Comparison of ENCODE assay signal across 23 cellular contexts in genomic region chr4:21692211-21692610, GRCh38.
A peak's percentile ranks its signal among the peaks of the same experiment; 100 is the strongest.
DNase-seq lines count a peak whose midpoint lies in the region; ATAC-seq, FAIRE-seq and TF ChIP-seq lines count a peak whose summit lies in the region.
"Had no signal": no experiment of that assay in that cellular context is flagged by ENCODE, and none has a peak within 500 bp of the region (broad histone marks: within the 10 kb centered on the region; RNA-seq: fewer than 3 reads in every experiment).

No MANE protein-coding gene starts in this region.

- intact Hi-C loops in heart right ventricle (cut with DNase I) = no loop called here

- no peak for TF ChIP-seq CTCF in smooth muscle cell (IDR thresholded peaks at IDR 0.05; ENCODE audit: borderline replicate concordance, insufficient read depth, poor library complexity, severe bottlenecking)
- no peak for TF ChIP-seq CTCF in heart right ventricle (IDR thresholded peaks at IDR 0.05)

- H3K9ac ChIP-seq in mesenchymal stem cell (ENCODE audit: low read length) (no peak overlapping the region), smooth muscle cell (ENCODE audit: low read depth) (no peak overlapping the region)
- H3K9ac ChIP-seq: BLaER1 had no signal

- H2BK15ac ChIP-seq in mesenchymal stem cell (ENCODE audit: low read depth, poor library complexity, severe bottlenecking) = no peak overlapping the region

- H3K14ac ChIP-seq in mesenchymal stem cell (ENCODE audit: low read length in 2 of 2) = no peak overlapping the region

- H3K79me1 ChIP-seq in mesenchymal stem cell (replicated peaks; ENCODE audit: low read length, poor library complexity, severe bottlenecking) = no peaks in the 10 kb centered on the region

- H2BK5ac ChIP-seq in mesenchymal stem cell (ENCODE audit: low read depth, low read length, poor library complexity, severe bottlenecking) = no peak overlapping the region

- no peak overlapping the region for H4K8ac ChIP-seq in mesenchymal stem cell (ENCODE audit: low read length)

- H3K18ac ChIP-seq in mesenchymal stem cell (ENCODE audit: low read depth in 1 of 2, low read length in 2 of 2) = no peak overlapping the region

- no peaks in the 10 kb centered on the region for H3K9me3 ChIP-seq in mesenchymal stem cell (ENCODE audit: control insufficient read depth, low read length)
- no peaks in the 10 kb centered on the region for H3K9me3 ChIP-seq in smooth muscle cell (replicated peaks; ENCODE audit: low read depth)
- H3K9me3 ChIP-seq in heart right ventricle = peaks cover 0 to 5% (median 0%) of the 10 kb centered on the region in 11 donors
- H3K9me3 ChIP-seq: A549, BE2C, BLaER1 had no signal

- H3K27ac ChIP-seq in mesenchymal stem cell (ENCODE audit: low read length, poor library complexity, severe bottlenecking) = no peak overlapping the region
- no peak overlapping the region for H3K27ac ChIP-seq in smooth muscle cell (ENCODE audit: low read depth)
- no peak overlapping the region for H3K27ac ChIP-seq in heart right ventricle
- H3K27ac ChIP-seq: 22Rv1, A549, BLaER1 had no signal

- H3K23ac ChIP-seq in mesenchymal stem cell (ENCODE audit: low read length in 2 of 2) = no peak overlapping the region

- H2AK5ac ChIP-seq in mesenchymal stem cell (ENCODE audit: low read length, severe bottlenecking) = no peak overlapping the region

- DNase-seq in NCI-H82 (lab: John Stamatoyannopoulos, UW) = peak; percentile 17
- no peak for DNase-seq in NCI-H82 treated with DMSO at 0.1 percent for 48 hours (lab: John Stamatoyannopoulos, UW; ENCODE audit: unreplicated experiment)
- DNase-seq in mesenchymal stem cell = peak; percentile 11
- DNase-seq in smooth muscle cell (lab: John Stamatoyannopoulos, UW; ENCODE audit: unreplicated experiment) = no peak
- DNase-seq in EL = no peak
- DNase-seq in heart right ventricle = no peak
- DNase-seq in putamen (ENCODE audit: low spot score) = no peak
- DNase-seq: ACHN; BE2C; C1 segment of cervical spinal cord; CD4-positive, alpha-beta memory T cell; CD4-positive, CD25-positive, alpha-beta regulatory T cell; CD8-positive, alpha-beta memory T cell; COR-L47; DMS79 treated with DMSO at 0.1 percent for 48 hours; GDM1 had no signal

- H3K79me2 ChIP-seq in smooth muscle cell (ENCODE audit: low read depth) = no peaks in the 10 kb centered on the region

- no peak overlapping the region for H3K4ac ChIP-seq in mesenchymal stem cell (ENCODE audit: low read depth in 1 of 2, low read length in 2 of 2)

- H3K4me1 ChIP-seq in mesenchymal stem cell (ENCODE audit: control insufficient read depth, insufficient read depth, low read depth, low read length) (no peaks in the 10 kb centered on the region), smooth muscle cell (ENCODE audit: low read depth) (peaks cover 7% of the 10 kb centered on the region), heart right ventricle (no peaks in the 10 kb centered on the region)
- H3K4me1 ChIP-seq: A549, BE2C, BLaER1 had no signal

- no peak overlapping the region for H2AFZ ChIP-seq in mesenchymal stem cell (ENCODE audit: low read depth, low read length)
- H2AFZ ChIP-seq in smooth muscle cell (ENCODE audit: low read depth) = peak overlapping the region; percentile 36

- H3K36me3 ChIP-seq in mesenchymal stem cell (ENCODE audit: control insufficient read depth in 1 of 2, insufficient read depth in 2 of 2, low read depth in 1 of 2, low read length in 2 of 2) (no peaks in the 10 kb centered on the region), smooth muscle cell (ENCODE audit: low read depth) (no peaks in the 10 kb centered on the region), heart right ventricle (no peaks in the 10 kb centered on the region)
- H3K36me3 ChIP-seq: BLaER1 had no signal

- no peak overlapping the region for H2BK12ac ChIP-seq in mesenchymal stem cell (ENCODE audit: low read length in 2 of 2)

- H4K20me1 ChIP-seq in smooth muscle cell (ENCODE audit: low read depth) = no peaks in the 10 kb centered on the region
- H4K20me1 ChIP-seq: BLaER1 had no signal

- no peak for ATAC-seq in heart right ventricle
- ATAC-seq: A549, GM12878 had no signal

- no peaks in the 10 kb centered on the region for H3F3A ChIP-seq in smooth muscle cell (ENCODE audit: low read depth)

- no peak overlapping the region for H4K91ac ChIP-seq in mesenchymal stem cell (ENCODE audit: low read length)

- H3K4me3 ChIP-seq in mesenchymal stem cell (ENCODE audit: insufficient read depth in 1 of 2, low read depth in 1 of 2, low read length in 2 of 2) = no peak overlapping the region
- H3K4me3 ChIP-seq in smooth muscle cell = no peak overlapping the region
- no peak overlapping the region for H3K4me3 ChIP-seq in heart right ventricle
- H3K4me3 ChIP-seq: A549, BLaER1, GM12878 had no signal

- FAIRE-seq in endometrium (lab: Jason Lieb, UNC) = peak; percentile 81
- FAIRE-seq: A549, GM12878, GM12892, GM19239 had no signal

- H3K4me2 ChIP-seq in mesenchymal stem cell (ENCODE audit: low read length, poor library complexity, severe bottlenecking) = no peak overlapping the region
- no peak overlapping the region for H3K4me2 ChIP-seq in smooth muscle cell
- H3K4me2 ChIP-seq: A549, BLaER1 had no signal

- no peaks in the 10 kb centered on the region for H3K27me3 ChIP-seq in mesenchymal stem cell (ENCODE audit: control insufficient read depth in 1 of 2, insufficient read depth in 1 of 2, low read length in 2 of 2)
- H3K27me3 ChIP-seq in smooth muscle cell (ENCODE audit: low read depth) = no peaks in the 10 kb centered on the region
- peaks cover 0 to 4% (median 0%) of the 10 kb centered on the region in 7 donors for H3K27me3 ChIP-seq in heart right ventricle
- H3K27me3 ChIP-seq: BE2C, BLaER1 had no signal

- no peak overlapping the region for H2BK120ac ChIP-seq in mesenchymal stem cell (ENCODE audit: low read depth, low read length)

- WGBS in mesenchymal stem cell = no CpG with 5 or more reads among the region's 1 CpG
- 28% methylated on average over 1 of the region's 1 CpG for WGBS in smooth muscle cell (ENCODE audit: low lambda C conversion rate)
- 45 to 49% methylated on average over 1 of the region's 1 CpG for WGBS in heart right ventricle, 2 donors

Comparison
In these comparisons a context has a peak if more than half of its experiments do, and no peak if none do; other contexts are left out.
1. DNase-seq: peak in NCI-H82 (single experiment) and mesenchymal stem cell (single experiment); none in NCI-H82 treated with DMSO at 0.1 percent for 48 hours (single experiment), smooth muscle cell (single experiment), EL (single experiment), heart right ventricle (0 of 2) and putamen (single experiment).